ENCODE assay signal across 9 cellular contexts in genomic region chr12:2183556-2184541, GRCh38.
DNase-seq lines count a peak whose midpoint lies in the region; ATAC-seq, FAIRE-seq and TF ChIP-seq lines count a peak whose summit lies in the region.
"Had no signal": no experiment of that assay in that cellular context is flagged by ENCODE, and none has a peak within 500 bp of the region (broad histone marks: within the 10 kb centered on the region; RNA-seq: fewer than 3 reads in every experiment).

No MANE protein-coding gene starts in this region.

- no peaks in the 10 kb centered on the region for H3K27me3 Mint-ChIP-seq in MCF 10A (ENCODE audit: insufficient read depth, unreplicated experiment)

- H3K27ac Mint-ChIP-seq in MCF 10A (ENCODE audit: low read depth, unreplicated experiment) = no peak overlapping the region

- TF ChIP-seq CTCF in MCF 10A (IDR thresholded peaks at IDR 0.05; ENCODE audit: unreplicated experiment) (peak; percentile 15), tibial artery (IDR thresholded peaks at IDR 0.05) (no peak)

- H3K4me3 Mint-ChIP-seq in MCF 10A (ENCODE audit: unreplicated experiment) = no peak overlapping the region

- no peaks in the 10 kb centered on the region for H3K9me3 Mint-ChIP-seq in MCF 10A (ENCODE audit: unreplicated experiment)

- peak overlapping the region; percentile 2 to 36 for H3K27ac ChIP-seq in tibial artery

- H3K4me3 ChIP-seq in tibial artery = no peak overlapping the region

- no peaks in the 10 kb centered on the region for H3K36me3 Mint-ChIP-seq in MCF 10A (ENCODE audit: insufficient read depth, unreplicated experiment)

- POLR2A ChIA-PET in MCF 10A (lab: Yijun Ruan, JAX) = interaction anchor here (1.2 kb wide), 1 partner anchor 14 kb away, joined by 5 read pairs; no protein-coding TSS in a partner anchor

- DNase-seq in HTR-8/SVneo (ENCODE audit: insufficient read length, low spot score) = peak; percentile 26
- peak; percentile 35 for DNase-seq in MCF 10A (ENCODE audit: unreplicated experiment)
- peak; percentile 84 for DNase-seq in islet precursor cell
- no peak for DNase-seq in tibial artery
- no peak for DNase-seq in NCI-H446 treated with DMSO at 0.1 percent for 48 hours (lab: John Stamatoyannopoulos, UW)
- no peak for DNase-seq in activated CD4-positive, alpha-beta T cell treated with anti-CD3 and anti-CD28 coated beads, Interleukin-2, amount 50 U/mL, for 1 hour
- DNase-seq: activated naive CD4-positive, alpha-beta T cell; T-helper 1 cell had no signal

- no peaks in the 10 kb centered on the region for H3K9me3 ChIP-seq in tibial artery

- intact Hi-C loops in MCF 10A (cut with micrococcal nuclease) (no loop called here), tibial artery (cut with DNase I; ENCODE audit: low total_unique reads) (loop anchor here (10.0 kb wide), 1 partner anchor 81 kb away; no protein-coding TSS in a partner anchor)

- CTCF ChIA-PET in MCF 10A (lab: Yijun Ruan, JAX) = interaction anchor here (0.7 to 0.9 kb wide), 3 partner anchors 48 to 160 kb away, joined by 3 read pairs; no protein-coding TSS in a partner anchor

- FAIRE-seq in HTR-8/SVneo (lab: Jason Lieb, UNC) = no peak

- BruUV-seq in MCF 10A (replicated peaks; lab: Mats Ljungman, UMichigan) = no TSS peak

- ATAC-seq in HG02870 (IDR thresholded peaks at IDR 0.05; ENCODE audit: unreplicated experiment) = no peak

- H3K4me1 ChIP-seq in tibial artery = peaks cover 3 to 45% (median 32%) of the 10 kb centered on the region in 4 donors

- H3K4me1 Mint-ChIP-seq in MCF 10A (ENCODE audit: insufficient read depth, unreplicated experiment) = peaks cover 30% of the 10 kb centered on the region

- H3K36me3 ChIP-seq in tibial artery = no peaks in the 10 kb centered on the region

- H3K27me3 ChIP-seq in tibial artery = no peaks in the 10 kb centered on the region

Comparison
In these comparisons a context has a peak if more than half of its experiments do, and no peak if none do; other contexts are left out.
1. DNase-seq: peak in HTR-8/SVneo (single experiment), MCF 10A (single experiment) and islet precursor cell (single experiment); none in tibial artery (0 of 2), NCI-H446 treated with DMSO at 0.1 percent for 48 hours (single experiment) and activated CD4-positive, alpha-beta T cell treated with anti-CD3 and anti-CD28 coated beads, Interleukin-2, amount 50 U/mL, for 1 hour (single experiment).